In genomic region chr6:110933913-110934312, GRCh38 we compare ENCODE assay signal across 17 cellular contexts. TPM values are rescaled to one million over a fixed set of nuclear protein-coding genes. Genes with fewer than 3 reads are reported as not detected.
DNase-seq lines count a peak whose midpoint lies in the region; ATAC-seq, FAIRE-seq and TF ChIP-seq lines count a peak whose summit lies in the region.
"Had no signal": no experiment of that assay in that cellular context is flagged by ENCODE, and none has a peak within 500 bp of the region (broad histone marks: within the 10 kb centered on the region; RNA-seq: fewer than 3 reads in every experiment).

No MANE protein-coding gene starts in this region.

- H3K9me3 Mint-ChIP-seq in CD14-positive monocyte, result peaks cover 0 to 2% (median 0%) of the 10 kb centered on the region in 7 donors
- peaks cover 0 to 2% (median 0%) of the 10 kb centered on the region in 11 donors for H3K9me3 Mint-ChIP-seq in naive thymus-derived CD4-positive, alpha-beta T cell

- H3K9ac ChIP-seq in K562 (ENCODE audit: insufficient read depth in 1 of 2, low read depth in 2 of 2, low read length in 2 of 2), result no peak overlapping the region
- H3K9ac ChIP-seq: BLaER1, GM23248 had no signal

- H3K27ac ChIP-seq in K562 (ENCODE audit: extremely low read depth, low read depth, low read length), result no peak overlapping the region
- H3K27ac ChIP-seq in naive thymus-derived CD4-positive, alpha-beta T cell (ENCODE audit: low read depth, low read length), result no peak overlapping the region
- H3K27ac ChIP-seq: BLaER1, GM23248 had no signal

- H3K4me1 ChIP-seq in K562 (replicated peaks in 1 of 2; ENCODE audit: control insufficient read depth in 2 of 2, insufficient read depth in 2 of 2, low read length in 2 of 2), result peaks cover 0 to 5% of the 10 kb centered on the region in 2 experiments; a peak in 2 of 5 replicates
- no peaks in the 10 kb centered on the region for H3K4me1 ChIP-seq in naive thymus-derived CD4-positive, alpha-beta T cell (ENCODE audit: control insufficient read depth in 2 of 2, insufficient read depth in 2 of 2, low read length in 2 of 2)
- H3K4me1 ChIP-seq: BLaER1 had no signal

- no peaks in the 10 kb centered on the region for H3K36me3 ChIP-seq in K562 (ENCODE audit: control insufficient read depth, insufficient read depth, low read length)
- no peaks in the 10 kb centered on the region for H3K36me3 ChIP-seq in naive thymus-derived CD4-positive, alpha-beta T cell (ENCODE audit: control insufficient read depth in 2 of 3, insufficient read depth in 3 of 3, low read length in 3 of 3)
- H3K36me3 ChIP-seq: BLaER1 had no signal

- intact Hi-C loops in CD14-positive monocyte (cut with micrococcal nuclease) (no loop called here), K562 (cut with micrococcal nuclease) (no loop called here), head of caudate nucleus (cut with DNase I) (no loop called here)
- intact Hi-C loops in naive thymus-derived CD4-positive, alpha-beta T cell (cut with micrococcal nuclease), result no loop called here

- H3K79me2 ChIP-seq in K562 (ENCODE audit: control insufficient read depth, insufficient read depth, low read length), result no peaks in the 10 kb centered on the region

- BruUV-seq in K562 (replicated peaks; lab: Mats Ljungman, UMichigan), result no TSS peak

- POLR2A ChIA-PET in K562 (lab: Yijun Ruan, JAX), result interaction anchor here (0.7 to 2.6 kb wide), 2 partner anchors 59 to 168 kb away, joined by 4 to 13 read pairs; partner anchors contain the start of gene AMD1
- POLR2A ChIA-PET in naive thymus-derived CD4-positive, alpha-beta T cell (lab: Charles Lee), result no interaction called here

- 0 out of 2 replicates have a peak overlapping the region, but pooled peaks have one; percentile 11 for H2AFZ ChIP-seq in K562 (ENCODE audit: low read depth, low read length)
- H2AFZ ChIP-seq: GM23248 had no signal

- H4K20me1 ChIP-seq in K562 (replicated peaks; ENCODE audit: control insufficient read depth, insufficient read depth, low read length), result no peaks in the 10 kb centered on the region
- H4K20me1 ChIP-seq: BLaER1 had no signal

- no peak overlapping the region for H3K4me3 ChIP-seq in K562
- H3K4me3 ChIP-seq in naive thymus-derived CD4-positive, alpha-beta T cell (ENCODE audit: low read length), result no peak overlapping the region
- H3K4me3 ChIP-seq: BLaER1, GM23248 had no signal

- CTCF ChIA-PET in K562 (lab: Yijun Ruan, JAX; ENCODE audit: low intra/inter-chr PET ratio), result no interaction called here
- CTCF ChIA-PET in naive thymus-derived CD4-positive, alpha-beta T cell (lab: Charles Lee), result interaction anchor here (1.0 kb wide), 1 partner anchor 251 kb away, joined by 4 read pairs; no protein-coding TSS in a partner anchor

- H3K4me2 ChIP-seq in K562 (ENCODE audit: insufficient read depth, low read length), result no peak overlapping the region
- H3K4me2 ChIP-seq: BLaER1 had no signal

- 32% methylated on average over 2 of the region's 2 CpGs for WGBS in K562 (ENCODE audit: insufficient coverage, low coverage, missing lambda C conversion rate)

- H3K9me3 ChIP-seq in K562 (replicated peaks; ENCODE audit: control insufficient read depth, insufficient read depth, low read depth, low read length), result no peaks in the 10 kb centered on the region; the same call in 1 of the 2 replicates
- no peaks in the 10 kb centered on the region for H3K9me3 ChIP-seq in naive thymus-derived CD4-positive, alpha-beta T cell (ENCODE audit: control insufficient read depth in 2 of 3, low read length in 3 of 3)
- H3K9me3 ChIP-seq: BLaER1 had no signal

- DNase-seq in CD14-positive monocyte (ENCODE audit: low spot score) (no peak), NOMO-1 treated with DMSO at 0.1 percent for 48 hours (lab: John Stamatoyannopoulos, UW; ENCODE audit: unreplicated experiment) (peak; percentile 30), K562 (ENCODE audit: extremely low read depth in 1 of 4, low spot score in 3 of 4) (no peak), A172 (ENCODE audit: low spot score) (no peak), head of caudate nucleus (no peak)
- DNase-seq in naive thymus-derived CD4-positive, alpha-beta T cell, result no peak
- no peak for DNase-seq in activated T-cell treated with anti-CD3 and anti-CD28 coated beads, Interleukin-2, amount 50 U/mL, for 48 hours
- DNase-seq: CD4-positive, alpha-beta T cell; DND-41; GF-D8; GM23248; IMR-90; KG1 had no signal

- no peak for TF ChIP-seq RAD21 in K562 (CRISPR knock-in tag; conservative IDR thresholded peaks at IDR 0.05 in 1 of 2, IDR thresholded peaks at IDR 0.05 in 1 of 2)

- FAIRE-seq in K562 (lab: Jason Lieb, UNC), result no peak
- FAIRE-seq: H54 had no signal

- H3K27me3 Mint-ChIP-seq in CD14-positive monocyte (ENCODE audit: low read depth in 3 of 3), result peaks cover 0 to 3% (median 0%) of the 10 kb centered on the region in 3 donors
- no peaks in the 10 kb centered on the region for H3K27me3 Mint-ChIP-seq in naive thymus-derived CD4-positive, alpha-beta T cell
- H3K27me3 Mint-ChIP-seq: CD4-positive, alpha-beta T cell had no signal

- H3K9me1 ChIP-seq in K562 (ENCODE audit: control insufficient read depth, insufficient read depth, low read length), result no peaks in the 10 kb centered on the region

- no peak for TF ChIP-seq EP300 in K562 (IDR thresholded peaks at IDR 0.05; ENCODE audit: low read length)

- peaks cover 31% of the 10 kb centered on the region for H3K4me1 Mint-ChIP-seq in CD14-positive monocyte
- peaks cover 0 to 4% (median 0%) of the 10 kb centered on the region in 7 donors for H3K4me1 Mint-ChIP-seq in naive thymus-derived CD4-positive, alpha-beta T cell

- TF ChIP-seq POLR2A in K562 (conservative IDR thresholded peaks at IDR 0.05), result no peak

- peak overlapping the region; percentile 77 to 96 (median 90) for H3K27ac Mint-ChIP-seq in CD14-positive monocyte
- H3K27ac Mint-ChIP-seq in naive thymus-derived CD4-positive, alpha-beta T cell, result no peak overlapping the region
- H3K27ac Mint-ChIP-seq: CD4-positive, alpha-beta T cell had no signal

- no peak for ATAC-seq in K562
- peak; percentile 32 for ATAC-seq in naive thymus-derived CD4-positive, alpha-beta T cell
- ATAC-seq in GM19395 (IDR thresholded peaks at IDR 0.05; ENCODE audit: unreplicated experiment), result no peak
- ATAC-seq: HCT116 had no signal

- H3K4me3 Mint-ChIP-seq in CD14-positive monocyte, result peak overlapping the region in 1 of 2 donors; percentile 44
- no peak overlapping the region for H3K4me3 Mint-ChIP-seq in naive thymus-derived CD4-positive, alpha-beta T cell
- H3K4me3 Mint-ChIP-seq: CD4-positive, alpha-beta T cell had no signal

- no peaks in the 10 kb centered on the region for H3K36me3 Mint-ChIP-seq in CD14-positive monocyte
- no peaks in the 10 kb centered on the region for H3K36me3 Mint-ChIP-seq in naive thymus-derived CD4-positive, alpha-beta T cell

- no peaks in the 10 kb centered on the region for H3K27me3 ChIP-seq in K562 (ENCODE audit: control insufficient read depth in 2 of 2, insufficient read depth in 2 of 2, low read length in 2 of 2)
- H3K27me3 ChIP-seq in naive thymus-derived CD4-positive, alpha-beta T cell (ENCODE audit: control insufficient read depth in 2 of 2, insufficient read depth in 2 of 2, low read length in 2 of 2), result no peaks in the 10 kb centered on the region
- H3K27me3 ChIP-seq: BLaER1 had no signal

- in situ Hi-C loops in K562 (cut with MboI), result no loop called here

- no peak for TF ChIP-seq CTCF in CD14-positive monocyte (IDR thresholded peaks at IDR 0.05)
- no peak for TF ChIP-seq CTCF in K562 (IDR thresholded peaks at IDR 0.05 in 2 of 3, conservative IDR thresholded peaks at IDR 0.05 in 1 of 3; ENCODE audit: insufficient read depth in 2 of 3, low read depth in 1 of 3, low read length in 3 of 3)

RNA-seq across cellular contexts. Expression of gene GTF3C6, which starts 24.6 kb away (rescaled TPM):
- 10 to 100 TPM; 91.1 to 93.9 TPM for polyA plus RNA-seq in CD14-positive monocyte
- total RNA-seq in K562 (2011; cell fraction: chromatin; rRNA removed; ENCODE audit: low replicate concordance), result 3.0 and 10.3 TPM in 2 replicates
- total RNA-seq in K562 (2011; cell fraction: nucleolus; rRNA removed), result 1.6 and 4.5 TPM in 2 replicates
- total RNA-seq in K562 (2011; cell fraction: nucleoplasm; rRNA removed), result 5.8 and 6.9 TPM in 2 replicates
- 85.0 and 105 TPM in 2 replicates for total RNA-seq in K562 (2014; rRNA removed)
- 121 and 143 TPM in 2 replicates for total RNA-seq in K562 (2014; rRNA removed; fragmentation: Illumina TruSeq; extraction: Trizol)
- 123 and 138 TPM in 2 replicates for total RNA-seq in K562 (2015; rRNA removed; fragmentation: Illumina TruSeq; extraction: Trizol)
- total RNA-seq in K562 (2021), result 94.0 and 96.2 TPM in 2 replicates
- polyA plus RNA-seq in K562 (2011; rRNA removed), result 22.6 and 37.6 TPM in 2 replicates
- 2.8 and 9.5 TPM in 2 replicates for polyA plus RNA-seq in K562 (2011; cell fraction: cytosol; rRNA removed)
- polyA plus RNA-seq in K562 (2011; cell fraction: nucleus; rRNA removed), result 4.3 and 5.7 TPM in 2 replicates
- 57.5 and 151 TPM in 2 replicates for polyA plus RNA-seq in K562 (2012)
- 128 and 140 TPM in 2 replicates for polyA plus RNA-seq in K562 (2014; fragmentation: Illumina TruSeq; extraction: Trizol)
- 100 to 1,000 TPM; 105 to 127 TPM for polyA plus RNA-seq in K562 (2014; fragmentation: Nextera tagmentation; extraction: Ambion mirVana)
- 86.3 and 111 TPM in 2 replicates for polyA plus RNA-seq in K562 (2014; rRNA removed)
- polyA minus RNA-seq in K562 (2011; rRNA and poly(A)+ RNA removed), result 27.7 and 28.1 TPM in 2 replicates
- polyA minus RNA-seq in K562 (2011; cell fraction: cytosol; rRNA and poly(A)+ RNA removed), result 12.7 and 16.0 TPM in 2 replicates
- 2.6 and 4.7 TPM in 2 replicates for polyA minus RNA-seq in K562 (2011; cell fraction: nucleus; rRNA and poly(A)+ RNA removed)
- total RNA-seq in naive thymus-derived CD4-positive, alpha-beta T cell, result 100 to 1,000 TPM in 1 of 5 experiments, 10 to 100 TPM in 4; 18.1 to 100 (median 29.9) TPM
- 100 to 1,000 TPM in 1 of 2 donors, 10 to 100 TPM in 1; 89.9 to 102 TPM for polyA plus RNA-seq in naive thymus-derived CD4-positive, alpha-beta T cell
- total RNA-seq in A172 (2014; rRNA removed; shearing (Covaris generic)), result 128 and 230 TPM in 2 replicates

RNA-seq across cellular contexts. Expression of gene RPF2, which starts 47.9 kb away (rescaled TPM):
- 10 to 100 TPM; 11.7 to 13.1 TPM for polyA plus RNA-seq in CD14-positive monocyte
- total RNA-seq in K562 (2011; cell fraction: chromatin; rRNA removed; ENCODE audit: low replicate concordance), result 18.8 and 35.2 TPM in 2 replicates
- 18.2 and 20.0 TPM in 2 replicates for total RNA-seq in K562 (2011; cell fraction: nucleolus; rRNA removed)
- 27.9 and 30.2 TPM in 2 replicates for total RNA-seq in K562 (2011; cell fraction: nucleoplasm; rRNA removed)
- 66.4 and 79.7 TPM in 2 replicates for total RNA-seq in K562 (2014; rRNA removed)
- 146 and 164 TPM in 2 replicates for total RNA-seq in K562 (2014; rRNA removed; fragmentation: Illumina TruSeq; extraction: Trizol)
- 115 and 129 TPM in 2 replicates for total RNA-seq in K562 (2015; rRNA removed; fragmentation: Illumina TruSeq; extraction: Trizol)
- 81.4 and 100 TPM in 2 replicates for total RNA-seq in K562 (2021)
- polyA plus RNA-seq in K562 (2011; rRNA removed), result 60.4 and 106 TPM in 2 replicates
- 14.8 and 31.7 TPM in 2 replicates for polyA plus RNA-seq in K562 (2011; cell fraction: cytosol; rRNA removed)
- 9.1 and 15.5 TPM in 2 replicates for polyA plus RNA-seq in K562 (2011; cell fraction: nucleus; rRNA removed)
- 44.4 and 75.6 TPM in 2 replicates for polyA plus RNA-seq in K562 (2012)
- polyA plus RNA-seq in K562 (2014; fragmentation: Illumina TruSeq; extraction: Trizol), result 115 and 153 TPM in 2 replicates
- polyA plus RNA-seq in K562 (2014; fragmentation: Nextera tagmentation; extraction: Ambion mirVana), result 100 to 1,000 TPM; 277 to 302 TPM
- polyA plus RNA-seq in K562 (2014; rRNA removed), result 93.6 and 94.0 TPM in 2 replicates
- polyA minus RNA-seq in K562 (2011; rRNA and poly(A)+ RNA removed), result 32.8 and 35.7 TPM in 2 replicates
- 8.9 and 20.8 TPM in 2 replicates for polyA minus RNA-seq in K562 (2011; cell fraction: cytosol; rRNA and poly(A)+ RNA removed)
- 16.6 and 38.5 TPM in 2 replicates for polyA minus RNA-seq in K562 (2011; cell fraction: nucleus; rRNA and poly(A)+ RNA removed)
- 10 to 100 TPM in 4 of 5 experiments, 1 to 10 TPM in 1; 8.7 to 29.7 (median 13.2) TPM for total RNA-seq in naive thymus-derived CD4-positive, alpha-beta T cell
- polyA plus RNA-seq in naive thymus-derived CD4-positive, alpha-beta T cell, result 10 to 100 TPM; 19.0 to 29.0 TPM
- total RNA-seq in A172 (2014; rRNA removed; shearing (Covaris generic)), result 70.6 and 89.1 TPM in 2 replicates

RNA-seq across cellular contexts. Expression of gene AMD1, which starts 59.3 kb away (rescaled TPM):
- polyA plus RNA-seq in CD14-positive monocyte (10 to 100 TPM; 35.0 to 45.3 TPM), K562 (2011; rRNA removed) (60.6 and 88.0 TPM in 2 replicates), K562 (2014; fragmentation: Illumina TruSeq; extraction: Trizol) (91.7 and 109 TPM in 2 replicates), K562 (2014; fragmentation: Nextera tagmentation; extraction: Ambion mirVana) (10 to 100 TPM; 82.1 to 85.6 TPM), K562 (2014; rRNA removed) (57.4 and 60.0 TPM in 2 replicates)
- 57.6 and 170 TPM in 2 replicates for total RNA-seq in K562 (2011; cell fraction: chromatin; rRNA removed; ENCODE audit: low replicate concordance)
- 35.2 and 38.2 TPM in 2 replicates for total RNA-seq in K562 (2011; cell fraction: nucleolus; rRNA removed)
- 79.6 and 136 TPM in 2 replicates for total RNA-seq in K562 (2011; cell fraction: nucleoplasm; rRNA removed)
- total RNA-seq in K562 (2014; rRNA removed) (69.7 and 69.8 TPM in 2 replicates), K562 (2014; rRNA removed; fragmentation: Illumina TruSeq; extraction: Trizol) (151 and 159 TPM in 2 replicates), K562 (2015; rRNA removed; fragmentation: Illumina TruSeq; extraction: Trizol) (131 and 142 TPM in 2 replicates), K562 (2021) (84.1 and 89.4 TPM in 2 replicates)
- 15.3 and 33.6 TPM in 2 replicates for polyA plus RNA-seq in K562 (2011; cell fraction: cytosol; rRNA removed)
- polyA plus RNA-seq in K562 (2011; cell fraction: nucleus; rRNA removed), result 26.7 and 40.6 TPM in 2 replicates
- 43.8 and 61.9 TPM in 2 replicates for polyA plus RNA-seq in K562 (2012)
- polyA minus RNA-seq in K562 (2011; rRNA and poly(A)+ RNA removed), result 135 and 160 TPM in 2 replicates
- 38.9 and 71.3 TPM in 2 replicates for polyA minus RNA-seq in K562 (2011; cell fraction: cytosol; rRNA and poly(A)+ RNA removed)
- 38.1 and 58.3 TPM in 2 replicates for polyA minus RNA-seq in K562 (2011; cell fraction: nucleus; rRNA and poly(A)+ RNA removed)
- total RNA-seq in naive thymus-derived CD4-positive, alpha-beta T cell, result 100 to 1,000 TPM in 2 of 5 experiments, 10 to 100 TPM in 3; 61.1 to 105 (median 73.8) TPM
- 10 to 100 TPM; 54.9 to 55.4 TPM for polyA plus RNA-seq in naive thymus-derived CD4-positive, alpha-beta T cell
- total RNA-seq in A172 (2014; rRNA removed; shearing (Covaris generic)), result 114 and 144 TPM in 2 replicates

Comparison
In these comparisons a context has a peak if more than half of its experiments do, and no peak if none do; other contexts are left out.
1. H3K27ac Mint-ChIP-seq: peak in CD14-positive monocyte (7 of 7); none in naive thymus-derived CD4-positive, alpha-beta T cell (0 of 9).